19 cellular contexts compared by ENCODE assay signal in genomic region chr9:107375651-107376369, GRCh38.
"Had no signal": no experiment of that assay in that cellular context is flagged by ENCODE, and none has a peak within 500 bp of the region (broad histone marks: within the 10 kb centered on the region; RNA-seq: fewer than 3 reads in every experiment).

No MANE protein-coding gene starts in this region.

- DNase-seq: activated CD4-positive, alpha-beta T cell treated with anti-CD3 and anti-CD28 coated beads, Interleukin-2, amount 10 ng/mL, durations not matched to agents 7 days and 5 days; activated CD4-positive, CD25-positive, alpha-beta regulatory T cell; activated CD8-positive, alpha-beta memory T cell treated with anti-CD3 and anti-CD28 coated beads for 24 hours; activated naive CD4-positive, alpha-beta T cell treated with anti-CD3 and anti-CD28 coated beads, Interleukin-2, amount 10 ng/mL, durations not matched to agents 7 days and 5 days; activated T-cell treated with anti-CD3 and anti-CD28 coated beads for 4 hours; cerebellar nuclear complex; dermis blood vessel endothelial cell; endodermal cell; erythroblast; immature natural killer cell; left colon; nucleus accumbens; stimulated activated CD4-positive, alpha-beta T cell treated with anti-CD3 and anti-CD28 coated beads, Interleukin-2, amount 100 ng/mL, for 24 hours; stimulated activated naive CD4-positive, alpha-beta T cell; substantia nigra; T-helper 17 cell had no signal

- FAIRE-seq: TTC549 had no signal

- ATAC-seq: left colon; natural killer cell treated with Interleukin-12 subunit alpha and Interleukin-12 subunit beta and Interleukin-15 and Interleukin-18, amount 100 ng/mL, for 72 hours; sciatic nerve; T-helper 17 cell had no signal
